ENCODE assay signal across 19 cellular contexts in genomic region chr2:162000466-162000865, GRCh38.
DNase-seq lines count a peak whose midpoint lies in the region; ATAC-seq and TF ChIP-seq lines count a peak whose summit lies in the region.
"Had no signal": no experiment of that assay in that cellular context is flagged by ENCODE, and none has a peak within 500 bp of the region (broad histone marks: within the 10 kb centered on the region; RNA-seq: fewer than 3 reads in every experiment).

No MANE protein-coding gene starts in this region.

- no peaks in the 10 kb centered on the region for H3K9me3 Mint-ChIP-seq in activated naive CD8-positive, alpha-beta T cell (ENCODE audit: low read depth)
- H3K9me3 Mint-ChIP-seq in activated naive CD8-positive, alpha-beta T cell treated with anti-CD3 and anti-CD28 coated beads, Interleukin-2, amount 50 U/mL, for 24 hours: no peaks in the 10 kb centered on the region
- no peaks in the 10 kb centered on the region for H3K9me3 Mint-ChIP-seq in dendritic cell treated with granulocyte-macrophage colony-stimulating factor and Interleukin-4, amounts not matched to agents 40 ng/mL and 50 ng/mL, for 4 days
- H3K9me3 Mint-ChIP-seq in naive thymus-derived CD8-positive, alpha-beta T cell: peaks cover 0 to 3% (median 0%) of the 10 kb centered on the region in 9 donors
- no peaks in the 10 kb centered on the region for H3K9me3 Mint-ChIP-seq in chondrocyte (ENCODE audit: low read depth)
- H3K9me3 Mint-ChIP-seq: CD14-positive monocyte had no signal

- ATAC-seq in activated naive CD8-positive, alpha-beta T cell treated with anti-CD3 and anti-CD28 coated beads, Interleukin-2, amount 50 U/mL, for 24 hours: no peak
- no peak for ATAC-seq in naive thymus-derived CD8-positive, alpha-beta T cell
- ATAC-seq: K562 had no signal

- peaks cover 31% of the 10 kb centered on the region for H3K36me3 Mint-ChIP-seq in activated naive CD8-positive, alpha-beta T cell
- peaks cover 13% of the 10 kb centered on the region for H3K36me3 Mint-ChIP-seq in activated naive CD8-positive, alpha-beta T cell treated with anti-CD3 and anti-CD28 coated beads, Interleukin-2, amount 50 U/mL, for 24 hours (ENCODE audit: low read depth)
- no peaks in the 10 kb centered on the region for H3K36me3 Mint-ChIP-seq in dendritic cell treated with granulocyte-macrophage colony-stimulating factor and Interleukin-4, amounts not matched to agents 40 ng/mL and 50 ng/mL, for 4 days (ENCODE audit: low read depth)
- peaks cover 19 to 57% (median 36%) of the 10 kb centered on the region in 3 donors for H3K36me3 Mint-ChIP-seq in naive thymus-derived CD8-positive, alpha-beta T cell
- no peaks in the 10 kb centered on the region for H3K36me3 Mint-ChIP-seq in chondrocyte (ENCODE audit: low read depth)
- H3K36me3 Mint-ChIP-seq: CD14-positive monocyte had no signal

- no peak overlapping the region for H3K4me3 ChIP-seq in ascending aorta
- H3K4me3 ChIP-seq: K562, PC-9 had no signal

- H3K27me3 ChIP-seq in ascending aorta: no peaks in the 10 kb centered on the region

- H3K27ac ChIP-seq in ascending aorta: no peak overlapping the region
- H3K27ac ChIP-seq: PC-9 had no signal

- intact Hi-C loops in dendritic cell treated with granulocyte-macrophage colony-stimulating factor and Interleukin-4, amounts not matched to agents 40 ng/mL and 50 ng/mL, for 4 days (cut with micrococcal nuclease): loop anchor here (10.0 kb wide), 1 partner anchor 416 kb away; no protein-coding TSS in a partner anchor
- intact Hi-C loops in ascending aorta (cut with DNase I): loop anchor here (10.0 kb wide), 1 partner anchor 304 kb away; no protein-coding TSS in a partner anchor

- H3K27me3 Mint-ChIP-seq in activated naive CD8-positive, alpha-beta T cell: no peaks in the 10 kb centered on the region
- H3K27me3 Mint-ChIP-seq in activated naive CD8-positive, alpha-beta T cell treated with anti-CD3 and anti-CD28 coated beads, Interleukin-2, amount 50 U/mL, for 24 hours: no peaks in the 10 kb centered on the region
- H3K27me3 Mint-ChIP-seq in dendritic cell treated with granulocyte-macrophage colony-stimulating factor and Interleukin-4, amounts not matched to agents 40 ng/mL and 50 ng/mL, for 4 days: no peaks in the 10 kb centered on the region
- no peaks in the 10 kb centered on the region for H3K27me3 Mint-ChIP-seq in naive thymus-derived CD8-positive, alpha-beta T cell
- H3K27me3 Mint-ChIP-seq in chondrocyte (ENCODE audit: low read depth): peaks cover 40% of the 10 kb centered on the region

- POLR2A ChIA-PET in naive thymus-derived CD8-positive, alpha-beta T cell (lab: Charles Lee): interaction anchor here (3.1 kb wide), 1 partner anchor 12 kb away, joined by 13 read pairs; no protein-coding TSS in a partner anchor

- no peaks in the 10 kb centered on the region for H3K4me1 ChIP-seq in ascending aorta

- peaks cover 31% of the 10 kb centered on the region for H3K4me1 Mint-ChIP-seq in activated naive CD8-positive, alpha-beta T cell (ENCODE audit: low read depth)
- peaks cover 13% of the 10 kb centered on the region for H3K4me1 Mint-ChIP-seq in activated naive CD8-positive, alpha-beta T cell treated with anti-CD3 and anti-CD28 coated beads, Interleukin-2, amount 50 U/mL, for 24 hours
- H3K4me1 Mint-ChIP-seq in dendritic cell treated with granulocyte-macrophage colony-stimulating factor and Interleukin-4, amounts not matched to agents 40 ng/mL and 50 ng/mL, for 4 days (ENCODE audit: low read depth): peaks cover 61% of the 10 kb centered on the region
- peaks cover 23 to 45% (median 29%) of the 10 kb centered on the region in 4 donors for H3K4me1 Mint-ChIP-seq in naive thymus-derived CD8-positive, alpha-beta T cell
- no peaks in the 10 kb centered on the region for H3K4me1 Mint-ChIP-seq in chondrocyte (ENCODE audit: low read depth)

- DNase-seq in activated naive CD8-positive, alpha-beta T cell treated with anti-CD3 and anti-CD28 coated beads, Interleukin-2, amount 50 U/mL, for 24 hours: no peak
- DNase-seq in NCI-H446 treated with DMSO at 0.1 percent for 48 hours (lab: John Stamatoyannopoulos, UW): peak; percentile 91
- no peak for DNase-seq in naive thymus-derived CD8-positive, alpha-beta T cell
- no peak for DNase-seq in ascending aorta (ENCODE audit: low spot score in 2 of 2)
- no peak for DNase-seq in chondrocyte (ENCODE audit: low spot score)
- no peak for DNase-seq in activated naive CD4-positive, alpha-beta T cell treated with Interleukin-2 at 50 U/mL for 16 hours
- DNase-seq: Calu3, DMS79, GDM1, NCI-H1092, NCI-H1694, NCI-H2107, NCI-H226, NCI-H748 treated with DMSO at 0.1 percent for 48 hours, PC-9 had no signal

- no peaks in the 10 kb centered on the region for H3K36me3 ChIP-seq in ascending aorta

- no peak overlapping the region for H3K4me3 Mint-ChIP-seq in activated naive CD8-positive, alpha-beta T cell
- H3K4me3 Mint-ChIP-seq in activated naive CD8-positive, alpha-beta T cell treated with anti-CD3 and anti-CD28 coated beads, Interleukin-2, amount 50 U/mL, for 24 hours: no peak overlapping the region
- no peak overlapping the region for H3K4me3 Mint-ChIP-seq in dendritic cell treated with granulocyte-macrophage colony-stimulating factor and Interleukin-4, amounts not matched to agents 40 ng/mL and 50 ng/mL, for 4 days
- no peak overlapping the region for H3K4me3 Mint-ChIP-seq in naive thymus-derived CD8-positive, alpha-beta T cell
- no peak overlapping the region for H3K4me3 Mint-ChIP-seq in chondrocyte (ENCODE audit: unreplicated experiment)
- H3K4me3 Mint-ChIP-seq: CD14-positive monocyte had no signal

- TF ChIP-seq CTCF in ascending aorta (IDR thresholded peaks at IDR 0.05) (no peak), chondrocyte (IDR thresholded peaks at IDR 0.05) (no peak)

- no peaks in the 10 kb centered on the region for H3K9me3 ChIP-seq in ascending aorta

- H3K27ac Mint-ChIP-seq in activated naive CD8-positive, alpha-beta T cell: peak overlapping the region; percentile 6
- H3K27ac Mint-ChIP-seq in activated naive CD8-positive, alpha-beta T cell treated with anti-CD3 and anti-CD28 coated beads, Interleukin-2, amount 50 U/mL, for 24 hours: no peak overlapping the region
- peak overlapping the region; percentile 47 for H3K27ac Mint-ChIP-seq in dendritic cell treated with granulocyte-macrophage colony-stimulating factor and Interleukin-4, amounts not matched to agents 40 ng/mL and 50 ng/mL, for 4 days
- H3K27ac Mint-ChIP-seq in naive thymus-derived CD8-positive, alpha-beta T cell: peak overlapping the region in 6 of 10 donors; percentile 1 to 78 (median 22)
- H3K27ac Mint-ChIP-seq in chondrocyte (ENCODE audit: unreplicated experiment): no peak overlapping the region

Comparison
In these comparisons a context has a peak if more than half of its experiments do, and no peak if none do; other contexts are left out.
1. H3K27ac Mint-ChIP-seq: peak in activated naive CD8-positive, alpha-beta T cell (single experiment), dendritic cell treated with granulocyte-macrophage colony-stimulating factor and Interleukin-4, amounts not matched to agents 40 ng/mL and 50 ng/mL, for 4 days (single experiment) and naive thymus-derived CD8-positive, alpha-beta T cell (6 of 10); none in activated naive CD8-positive, alpha-beta T cell treated with anti-CD3 and anti-CD28 coated beads, Interleukin-2, amount 50 U/mL, for 24 hours (single experiment) and chondrocyte (single experiment).